ENCODE assay signal across 8 cellular contexts in the genomic region with DNA sequence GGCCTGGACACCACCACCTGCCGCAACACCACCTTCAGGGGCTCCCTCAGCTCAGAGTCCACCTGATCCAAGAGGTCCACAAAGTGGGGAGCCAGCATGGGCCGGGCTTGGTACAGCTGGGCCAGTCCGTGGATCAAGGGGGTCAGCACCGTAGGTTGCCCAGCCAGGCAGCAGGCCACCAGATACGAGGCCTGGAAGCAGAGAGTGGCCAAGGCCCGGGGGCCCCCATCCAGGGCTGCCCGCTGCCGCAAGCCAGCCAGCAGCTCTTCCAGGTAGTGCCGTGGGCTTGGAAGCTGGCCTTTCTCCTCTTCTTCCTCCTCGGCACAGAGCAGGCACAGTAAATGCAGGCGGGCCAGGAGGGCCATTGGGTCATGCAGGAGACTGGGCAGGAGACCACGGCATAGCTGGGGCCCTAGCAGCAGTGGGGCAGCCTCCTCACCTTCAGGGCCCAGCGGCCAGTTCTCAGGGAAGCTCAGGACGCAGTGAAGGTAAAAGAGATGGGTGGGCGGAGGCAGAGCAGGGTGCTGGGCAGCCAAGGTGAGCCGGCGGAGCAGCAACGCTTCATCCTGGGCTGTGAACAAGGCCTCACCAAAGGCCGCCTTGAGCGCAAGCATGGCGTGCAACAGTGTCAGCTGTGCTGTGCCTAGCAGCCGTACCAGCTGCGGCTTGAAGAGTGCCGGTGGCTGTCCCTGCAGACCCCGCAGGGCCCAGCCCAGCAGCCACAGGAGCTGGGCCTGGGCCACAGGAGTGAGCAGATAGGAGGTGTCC. TPM values are rescaled to one million over a fixed set of nuclear protein-coding genes. Genes with fewer than 3 reads are reported as not detected.
DNase-seq lines count a peak whose midpoint lies in the region; ATAC-seq and TF ChIP-seq lines count a peak whose summit lies in the region.

No MANE protein-coding gene starts in this region.

- no peaks in the 10 kb centered on the region for H3K27me3 Mint-ChIP-seq in IgD-negative memory B cell

- H3K36me3 Mint-ChIP-seq in IgD-negative memory B cell, result no peaks in the 10 kb centered on the region

- no peak for ATAC-seq in HG02884 (IDR thresholded peaks at IDR 0.05; ENCODE audit: unreplicated experiment)

- DNase-seq in AG04450 (ENCODE audit: low read depth, low spot score) (no peak), cardiac fibroblast (ENCODE audit: low read depth in 2 of 2) (no peak), SK-N-DZ (ENCODE audit: low spot score) (no peak)
- DNase-seq in stimulated activated CD4-positive, alpha-beta T cell treated with anti-CD3 and anti-CD28 coated beads, Interleukin-12 subunit alpha, Interleukin-12 subunit beta, amount 100 ng/mL, for 4 hours, result no peak
- no peak for DNase-seq in NK-92 treated with Interleukin-12 subunit alpha and Interleukin-12 subunit beta, amount 100 ng/mL, for 24 hours (lab: John Stamatoyannopoulos, UW)

- H3K36me3 ChIP-seq in muscle layer of duodenum (ENCODE audit: control insufficient read depth in 1 of 2, insufficient read depth in 2 of 2, low read length in 2 of 2), result peaks cover 4 to 23% of the 10 kb centered on the region in 2 donors

- peaks cover 9% of the 10 kb centered on the region for H3K27me3 ChIP-seq in AG04450 (ENCODE audit: control insufficient read depth, insufficient read depth, low read length)
- no peaks in the 10 kb centered on the region for H3K27me3 ChIP-seq in muscle layer of duodenum (ENCODE audit: low read depth, low read length)

- peaks cover 0 to 19% of the 10 kb centered on the region in 2 donors for H3K4me1 ChIP-seq in muscle layer of duodenum (ENCODE audit: control insufficient read depth in 1 of 2, insufficient read depth in 2 of 2, low read length in 2 of 2)

- H3K9me3 ChIP-seq in AG04450 (ENCODE audit: control insufficient read depth, insufficient read depth, low read length) (peaks cover 4% of the 10 kb centered on the region; the same call in 1 of the 2 replicates), muscle layer of duodenum (ENCODE audit: control insufficient read depth in 1 of 2, low read length in 2 of 2) (no peaks in the 10 kb centered on the region)

- H3K4me3 Mint-ChIP-seq in IgD-negative memory B cell, result peak overlapping the region in 3 of 4 donors; percentile 44 to 92 (median 50)

- H3K9me3 Mint-ChIP-seq in IgD-negative memory B cell, result no peaks in the 10 kb centered on the region

- TF ChIP-seq CTCF in AG04450 (IDR thresholded peaks at IDR 0.05; ENCODE audit: low read depth, low read length) (no peak), cardiac fibroblast (IDR thresholded peaks at IDR 0.05; ENCODE audit: low read depth, low read length) (no peak)

- H3K27ac ChIP-seq in AG04450 (ENCODE audit: low read depth, low read length), result no peak overlapping the region
- H3K27ac ChIP-seq in muscle layer of duodenum (ENCODE audit: low read length), result no peak overlapping the region

- peaks cover 2 to 8% (median 7%) of the 10 kb centered on the region in 3 donors for H3K4me1 Mint-ChIP-seq in IgD-negative memory B cell

- H3K4me3 ChIP-seq in AG04450 (ENCODE audit: low read depth, low read length) (peak overlapping the region; percentile 79), cardiac fibroblast (replicated peaks in 1 of 2; ENCODE audit: low read depth in 2 of 2, low read length in 2 of 2) (peak overlapping the region; percentile 87), muscle layer of duodenum (ENCODE audit: low read depth in 1 of 2, low read length in 2 of 2) (peak overlapping the region; percentile 60 to 91)

- H3K27ac Mint-ChIP-seq in IgD-negative memory B cell, result no peak overlapping the region

- POLR2A ChIA-PET in AG04450 (lab: Yijun Ruan, JAX), result interaction anchor here (1.2 to 1.8 kb wide), 4 partner anchors 34 to 70 kb away, joined by 3 to 6 read pairs (median 3); partner anchors contain the start of gene KAT5

- CTCF ChIA-PET in AG04450 (lab: Charles Lee), result interaction anchor here (0.6 to 4.0 kb wide), 16 partner anchors 9 to 243 kb away, joined by 3 to 29 read pairs (median 5); no protein-coding TSS in a partner anchor

RNA-seq across cellular contexts. Expression of gene AP5B1, which starts 1.7 kb away (rescaled TPM):
- polyA plus RNA-seq in AG04450 (2011; rRNA removed) (2.6 and 3.3 TPM in 2 replicates), IgD-negative memory B cell (17.2 TPM)
- 3.6 and 4.3 TPM in 2 replicates for polyA minus RNA-seq in AG04450 (2011; rRNA and poly(A)+ RNA removed)
- 2.7 and 3.4 TPM in 2 replicates for polyA plus RNA-seq in SK-N-DZ (2014; cell fraction: cytosol; rRNA removed)
- polyA plus RNA-seq in SK-N-DZ (2014; cell fraction: nucleus; rRNA removed), result 2.3 and 3.1 TPM in 2 replicates

RNA-seq across cellular contexts. Expression of gene OVOL1, which starts 7.8 kb away (rescaled TPM):
- not detected in 2 replicates for polyA plus RNA-seq in AG04450 (2011; rRNA removed)
- not detected in 2 replicates for polyA minus RNA-seq in AG04450 (2011; rRNA and poly(A)+ RNA removed)
- not detected for polyA plus RNA-seq in IgD-negative memory B cell
- not detected in 2 replicates for polyA plus RNA-seq in SK-N-DZ (2014; cell fraction: cytosol; rRNA removed)
- not detected in 2 replicates for polyA plus RNA-seq in SK-N-DZ (2014; cell fraction: nucleus; rRNA removed)

RNA-seq across cellular contexts. Expression of gene SNX32, which starts 54.7 kb away (rescaled TPM):
- 0.30 and 0.57 TPM in 2 replicates for polyA plus RNA-seq in AG04450 (2011; rRNA removed)
- 0.46 and 0.65 TPM in 2 replicates for polyA minus RNA-seq in AG04450 (2011; rRNA and poly(A)+ RNA removed)
- polyA plus RNA-seq in IgD-negative memory B cell, result 0.78 TPM
- polyA plus RNA-seq in SK-N-DZ (2014; cell fraction: cytosol; rRNA removed), result 1.2 and 2.7 TPM in 2 replicates
- 22.4 and 22.5 TPM in 2 replicates for polyA plus RNA-seq in SK-N-DZ (2014; cell fraction: nucleus; rRNA removed)

RNA-seq across cellular contexts. Expression of gene RNASEH2C, which starts 58.5 kb away (rescaled TPM):
- 14.2 and 20.8 TPM in 2 replicates for polyA plus RNA-seq in AG04450 (2011; rRNA removed)
- polyA minus RNA-seq in AG04450 (2011; rRNA and poly(A)+ RNA removed), result 7.5 and 8.2 TPM in 2 replicates
- 120 TPM for polyA plus RNA-seq in IgD-negative memory B cell
- 99.5 and 113 TPM in 2 replicates for polyA plus RNA-seq in SK-N-DZ (2014; cell fraction: cytosol; rRNA removed)
- 230 and 265 TPM in 2 replicates for polyA plus RNA-seq in SK-N-DZ (2014; cell fraction: nucleus; rRNA removed)
